ENCODE assay signal across 18 cellular contexts in genomic region chr3:104673981-104674380, GRCh38.
A peak's percentile ranks its signal among the peaks of the same experiment; 100 is the strongest.
DNase-seq lines count a peak whose midpoint lies in the region; ATAC-seq, FAIRE-seq and TF ChIP-seq lines count a peak whose summit lies in the region.
"Had no signal": no experiment of that assay in that cellular context is flagged by ENCODE, and none has a peak within 500 bp of the region (broad histone marks: within the 10 kb centered on the region; RNA-seq: fewer than 3 reads in every experiment).

No MANE protein-coding gene starts in this region.

- no peak overlapping the region for H3K27ac ChIP-seq in breast epithelium
- no peak overlapping the region for H3K27ac ChIP-seq in brain microvascular endothelial cell
- H3K27ac ChIP-seq in esophagus squamous epithelium = no peak overlapping the region
- H3K27ac ChIP-seq: 22Rv1, BLaER1, PC-9, SK-N-MC had no signal

- intact Hi-C loops in MCF 10A (cut with micrococcal nuclease) (no loop called here), breast epithelium (cut with DNase I; ENCODE audit: low total_unique reads) (no loop called here), esophagus squamous epithelium (cut with DNase I) (no loop called here)

- DNase-seq in MCF 10A (ENCODE audit: unreplicated experiment) = peak; percentile 1
- no peak for DNase-seq in breast epithelium (ENCODE audit: low spot score in 2 of 2)
- DNase-seq in brain microvascular endothelial cell = peak; percentile 7
- peak; percentile 41 for DNase-seq in fibroblast of villous mesenchyme (ENCODE audit: low read depth)
- DNase-seq in esophagus squamous epithelium (lab: John Stamatoyannopoulos, UW) = no peak
- no peak for DNase-seq in urothelium cell line (ENCODE audit: low spot score)
- DNase-seq: CD8-positive, alpha-beta memory T cell; H9; KG1; NCI-H1105; NCI-H1694 treated with DMSO at 0.1 percent for 48 hours; NCI-H446; PC-9 had no signal

- no peaks in the 10 kb centered on the region for H3K36me3 ChIP-seq in breast epithelium
- H3K36me3 ChIP-seq in brain microvascular endothelial cell (replicated peaks) = no peaks in the 10 kb centered on the region
- H3K36me3 ChIP-seq in esophagus squamous epithelium = no peaks in the 10 kb centered on the region
- H3K36me3 ChIP-seq: BLaER1 had no signal

- no peaks in the 10 kb centered on the region for H3K4me1 ChIP-seq in breast epithelium
- H3K4me1 ChIP-seq in esophagus squamous epithelium = no peaks in the 10 kb centered on the region
- H3K4me1 ChIP-seq: BLaER1 had no signal

- H3K4me3 Mint-ChIP-seq in MCF 10A (ENCODE audit: unreplicated experiment) = no peak overlapping the region
- H3K4me3 Mint-ChIP-seq: CD8-positive, alpha-beta memory T cell; H9 had no signal

- CTCF ChIA-PET in MCF 10A (lab: Yijun Ruan, JAX) = no interaction called here

- no TSS peak for BruUV-seq in MCF 10A (replicated peaks; lab: Mats Ljungman, UMichigan)

- H3K4me1 Mint-ChIP-seq in MCF 10A (ENCODE audit: insufficient read depth, unreplicated experiment) = no peaks in the 10 kb centered on the region
- H3K4me1 Mint-ChIP-seq: CD8-positive, alpha-beta memory T cell had no signal

- ATAC-seq in GM19328 (IDR thresholded peaks at IDR 0.05; ENCODE audit: unreplicated experiment) (no peak), GM21786 (IDR thresholded peaks at IDR 0.05; ENCODE audit: unreplicated experiment) (no peak)

- no peaks in the 10 kb centered on the region for H3K9me3 Mint-ChIP-seq in MCF 10A (ENCODE audit: unreplicated experiment)
- H3K9me3 Mint-ChIP-seq: CD8-positive, alpha-beta memory T cell had no signal

- POLR2A ChIA-PET in MCF 10A (lab: Yijun Ruan, JAX) = no interaction called here

- TF ChIP-seq CTCF in MCF 10A (IDR thresholded peaks at IDR 0.05; ENCODE audit: unreplicated experiment) = no peak
- TF ChIP-seq CTCF in breast epithelium (IDR thresholded peaks at IDR 0.05) = no peak
- TF ChIP-seq CTCF in brain microvascular endothelial cell (IDR thresholded peaks at IDR 0.05; ENCODE audit: low read depth, low read length, missing control alignments) = no peak
- no peak for TF ChIP-seq CTCF in fibroblast of villous mesenchyme (IDR thresholded peaks at IDR 0.05; ENCODE audit: insufficient read depth, low read depth, low read length)
- no peak for TF ChIP-seq CTCF in esophagus squamous epithelium (IDR thresholded peaks at IDR 0.05)

- H3K27me3 ChIP-seq in breast epithelium = no peaks in the 10 kb centered on the region
- H3K27me3 ChIP-seq in brain microvascular endothelial cell (replicated peaks) = no peaks in the 10 kb centered on the region
- no peaks in the 10 kb centered on the region for H3K27me3 ChIP-seq in esophagus squamous epithelium
- H3K27me3 ChIP-seq: BLaER1 had no signal

- no peak for TF ChIP-seq POLR2A in breast epithelium (IDR thresholded peaks at IDR 0.05)
- no peak for TF ChIP-seq POLR2A in esophagus squamous epithelium (IDR thresholded peaks at IDR 0.05)

- in situ Hi-C loops in brain microvascular endothelial cell (cut with HindIII; ENCODE audit: low pct_ligation_motif_present, low sequenced_read_pairs) = no loop called here

- H3K27ac Mint-ChIP-seq in MCF 10A (ENCODE audit: low read depth, unreplicated experiment) = no peak overlapping the region
- H3K27ac Mint-ChIP-seq: CD8-positive, alpha-beta memory T cell; H9 had no signal

- H3K9me3 ChIP-seq in breast epithelium (peaks cover 0 to 5% of the 10 kb centered on the region in 2 donors), esophagus squamous epithelium (no peaks in the 10 kb centered on the region)

- H3K27me3 Mint-ChIP-seq in MCF 10A (ENCODE audit: insufficient read depth, unreplicated experiment) = no peaks in the 10 kb centered on the region
- H3K27me3 Mint-ChIP-seq: CD8-positive, alpha-beta memory T cell had no signal

- WGBS in esophagus squamous epithelium, 2 donors = 53 to 56% methylated on average over 2 of the region's 2 CpGs

- no peak for FAIRE-seq in urothelium cell line (lab: Jason Lieb, UNC)

- no peak overlapping the region for H3K4me3 ChIP-seq in breast epithelium
- no peak overlapping the region for H3K4me3 ChIP-seq in brain microvascular endothelial cell (ENCODE audit: low read depth, low read length)
- H3K4me3 ChIP-seq in fibroblast of villous mesenchyme (ENCODE audit: low read depth, low read length) = no peak overlapping the region
- H3K4me3 ChIP-seq in esophagus squamous epithelium = no peak overlapping the region
- H3K4me3 ChIP-seq: BLaER1, PC-9, SK-N-MC had no signal

- H3K36me3 Mint-ChIP-seq in MCF 10A (ENCODE audit: insufficient read depth, unreplicated experiment) = no peaks in the 10 kb centered on the region
- H3K36me3 Mint-ChIP-seq: CD8-positive, alpha-beta memory T cell had no signal

Comparison
In these comparisons a context has a peak if more than half of its experiments do, and no peak if none do; other contexts are left out.
1. DNase-seq: peak in MCF 10A (single experiment), brain microvascular endothelial cell (single experiment) and fibroblast of villous mesenchyme (single experiment); none in breast epithelium (0 of 2), esophagus squamous epithelium (single experiment) and urothelium cell line (single experiment).